ENCODE assay signal across 29 cellular contexts in the genomic region with DNA sequence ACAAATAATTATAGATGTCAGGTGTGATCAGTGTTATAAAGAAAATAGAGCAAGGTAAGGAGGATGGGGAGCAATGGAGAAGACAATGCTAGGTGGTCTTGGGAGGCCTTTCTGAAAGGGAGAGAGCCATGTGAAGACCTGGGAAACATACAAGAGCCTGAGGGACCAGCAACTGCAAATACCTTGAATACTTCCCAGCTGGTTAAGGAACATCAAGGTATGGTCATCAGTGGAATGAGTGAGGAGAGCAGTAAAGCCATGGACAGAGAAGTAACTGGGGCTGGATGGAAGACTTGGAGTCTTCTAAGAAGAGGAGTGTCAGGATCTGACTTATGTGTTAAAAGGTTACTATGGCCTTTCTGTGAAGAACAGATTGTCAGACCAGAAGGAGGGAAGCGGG.
"Had no signal": no experiment of that assay in that cellular context is flagged by ENCODE, and none has a peak within 500 bp of the region (broad histone marks: within the 10 kb centered on the region; RNA-seq: fewer than 3 reads in every experiment).

No MANE protein-coding gene starts in this region.

- H3K36me3 ChIP-seq: adrenal gland, ascending aorta, brain microvascular endothelial cell, breast epithelium, cardiac muscle cell had no signal

- H3K9me3 ChIP-seq: adrenal gland, ascending aorta, body of pancreas, breast epithelium had no signal

- H3K4me3 ChIP-seq: adrenal gland, ascending aorta, body of pancreas, breast epithelium, cardiac muscle cell had no signal

- H3K27ac ChIP-seq: adrenal gland, ascending aorta, body of pancreas, brain microvascular endothelial cell, breast epithelium, cardiac muscle cell had no signal

- H3K4me1 ChIP-seq: adrenal gland, ascending aorta, body of pancreas, breast epithelium had no signal

- H3K27me3 ChIP-seq: adrenal gland, ascending aorta, body of pancreas, breast epithelium, cardiac muscle cell had no signal

- DNase-seq: activated effector memory CD4-positive, alpha-beta T cell treated with anti-CD3 and anti-CD28 coated beads, Interleukin-2, amount 50 U/mL, for 16 hours; activated effector memory CD4-positive, alpha-beta T cell treated with Interleukin-2 at 50 U/mL for 16 hours; activated gamma-delta T cell; activated gamma-delta T cell treated with Interleukin-2 at 50 U/mL for 16 hours; activated naive CD4-positive, alpha-beta T cell; activated naive CD4-positive, alpha-beta T cell treated with anti-CD3 and anti-CD28 coated beads for 36 hours; activated naive CD4-positive, alpha-beta T cell treated with anti-CD3 and anti-CD28 coated beads, Interleukin-2, amount 10 ng/mL, durations not matched to agents 7 days and 5 days; activated naive CD4-positive, alpha-beta T cell treated with anti-CD3 and anti-CD28 coated beads, Interleukin-2, amount 50 U/mL, for 16 hours; activated naive CD4-positive, alpha-beta T cell treated with Interleukin-2 at 50 U/mL for 16 hours; activated naive CD8-positive, alpha-beta T cell treated with anti-CD3 and anti-CD28 coated beads for 36 hours; activated naive CD8-positive, alpha-beta T cell treated with anti-CD3 and anti-CD28 coated beads, Interleukin-2, amount 10 ng/mL, durations not matched to agents 7 days and 5 days; activated naive CD8-positive, alpha-beta T cell treated with anti-CD3 and anti-CD28 coated beads, Interleukin-2, amount 50 U/mL, for 24 hours; activated T-cell treated with anti-CD3 and anti-CD28 coated beads, Interleukin-2, amount 50 U/mL, for 24 hours; activated T-cell treated with anti-CD3 and anti-CD28 coated beads, Interleukin-2, amount 50 U/mL, for 4 hours; activated T-cell treated with anti-CD3 and anti-CD28 coated beads, Interleukin-2, amount 50 U/mL, for 48 hours; activated T-cell treated with anti-CD3 and anti-CD28 coated beads, Interleukin-2, amount 50 U/mL, for 72 hours; adrenal gland; amniotic stem cell; amygdala; anterior cingulate cortex; aorta; body of pancreas; brain microvascular endothelial cell; caudate nucleus; central memory CD4-positive, alpha-beta T cell; cerebellar nuclear complex had no signal
